8 cellular contexts compared by ENCODE assay signal in genomic region chr9:76394023-76394895, GRCh38. TPM values are rescaled to one million over a fixed set of nuclear protein-coding genes. Genes with fewer than 3 reads are reported as not detected.
A peak's percentile ranks its signal among the peaks of the same experiment; 100 is the strongest.
DNase-seq lines count a peak whose midpoint lies in the region; ATAC-seq, FAIRE-seq and TF ChIP-seq lines count a peak whose summit lies in the region.

Gene RFK, minus strand, starts transcription at chr9:76394426. Its CDS starts 255 bp downstream, at chr9:76394171.

- intact Hi-C loops in mucosa of descending colon (cut with DNase I, micrococcal nuclease) = no loop called here

- H3K36me3 ChIP-seq in NT2/D1 (ENCODE audit: insufficient read depth, insufficient read length, low read length) (peaks cover 27% of the 10 kb centered on the region), mucosa of descending colon (ENCODE audit: low read depth) (no peaks in the 10 kb centered on the region)

- H3K4me3 ChIP-seq in NT2/D1 (ENCODE audit: insufficient read length, low read depth) (peak within 1 kb of the TSS; percentile 90), epithelial cell of esophagus (ENCODE audit: low read length) (peak within 1 kb of the TSS; percentile 82), mucosa of descending colon (peak within 1 kb of the TSS; percentile 83)

- peak within 1 kb of the TSS; percentile 97 for H3K9ac ChIP-seq in NT2/D1 (ENCODE audit: insufficient read length, low read depth)

- H3K4me1 ChIP-seq in NT2/D1 (ENCODE audit: insufficient read depth, insufficient read length) = no peaks in the 10 kb centered on the region
- H3K4me1 ChIP-seq in mucosa of descending colon (ENCODE audit: low read depth) = peaks cover 10% of the 10 kb centered on the region

- FAIRE-seq in HTR-8/SVneo (lab: Jason Lieb, UNC) = peak; percentile 38

- peak; percentile 96 for DNase-seq in D341Med (ENCODE audit: low spot score)
- peak; percentile 81 for DNase-seq in HTR-8/SVneo (ENCODE audit: insufficient read length, low spot score)
- DNase-seq in NT2/D1 (ENCODE audit: low read depth, low spot score) = peak; percentile 90
- DNase-seq in activated T-cell treated with anti-CD3 and anti-CD28 coated beads for 24 hours (ENCODE audit: low read depth) = peak; percentile 89
- DNase-seq in epithelial cell of esophagus (ENCODE audit: low read depth) = peak; percentile 95
- DNase-seq in mucosa of descending colon = peak; percentile 94 to 98 (median 96)
- peak; percentile 82 to 86 for DNase-seq in stimulated activated CD8-positive, alpha-beta memory T cell treated with anti-CD3 and anti-CD28 coated beads, Interleukin-4, amount 100 ng/mL, for 4 hours (ENCODE audit: low read depth in 2 of 2, low spot score in 1 of 2)

- TF ChIP-seq CTCF in epithelial cell of esophagus (IDR thresholded peaks at IDR 0.05; ENCODE audit: insufficient read depth, low read depth, low read length, missing control alignments) = peak; percentile 29
- TF ChIP-seq CTCF in mucosa of descending colon (IDR thresholded peaks at IDR 0.05) = peak; percentile 43

- H3K27me3 ChIP-seq in NT2/D1 (ENCODE audit: insufficient read depth, insufficient read length) = no peaks in the 10 kb centered on the region

- peak; percentile 62 for ATAC-seq in GM21367 (IDR thresholded peaks at IDR 0.05; ENCODE audit: unreplicated experiment)
- peak; percentile 98 for ATAC-seq in mucosa of descending colon

- H3K9me3 ChIP-seq in NT2/D1 (ENCODE audit: insufficient read depth, low read length) (0 out of 2 replicates have a peak, but pooled peaks cover 7% of the 10 kb centered on the region), mucosa of descending colon (no peaks in the 10 kb centered on the region)

RNA-seq across cellular contexts. Expression of gene RFK, which starts in this region (rescaled TPM):
- total RNA-seq in mucosa of descending colon = 10 to 100 TPM; 55.6 to 86.2 (median 80.8) TPM

Comparison
In these comparisons a context has a peak if more than half of its experiments do, and no peak if none do; other contexts are left out.
1. Peak in every context shown above with its lines: DNase-seq, ATAC-seq and H3K4me3 ChIP-seq.